Comparison of ENCODE assay signal across 8 cellular contexts in genomic region chr16:85799497-85800320, GRCh38. TPM values are rescaled to one million over a fixed set of nuclear protein-coding genes. Genes with fewer than 3 reads are reported as not detected.
DNase-seq lines count a peak whose midpoint lies in the region; ATAC-seq, FAIRE-seq and TF ChIP-seq lines count a peak whose summit lies in the region.

Gene COX4I1, plus strand, starts transcription at chr16:85799695. Its CDS starts 1,511 bp downstream, at chr16:85801206.
Gene EMC8, minus strand, starts transcription at chr16:85799544. Its CDS starts 249 bp downstream, at chr16:85799295.

- DNase-seq in NCI-H1417 (lab: John Stamatoyannopoulos, UW) (peak; percentile 89 to 93 (median 92)), SW 1271 (lab: John Stamatoyannopoulos, UW) (peak; percentile 68 to 88), Right ventricle myocardium superior (peak; percentile 98), pancreas (peak; percentile 94 to 99 (median 96)), thyroid gland (peak; percentile 95 to 97)
- DNase-seq in activated naive CD8-positive, alpha-beta T cell treated with anti-CD3 and anti-CD28 coated beads, Interleukin-2, amount 50 U/mL, for 16 hours (ENCODE audit: low read depth, low spot score), result peak; percentile 83

- H3K9me3 ChIP-seq in pancreas, result no peaks in the 10 kb centered on the region
- no peaks in the 10 kb centered on the region for H3K9me3 ChIP-seq in thyroid gland

- FAIRE-seq in pancreas (lab: Jason Lieb, UNC), result no peak

- ATAC-seq in HG02763 (IDR thresholded peaks at IDR 0.05; ENCODE audit: unreplicated experiment) (peak; percentile 74), Right ventricle myocardium superior (ENCODE audit: poor library complexity) (peak; percentile 99), pancreas (peak; percentile 96 to 98 (median 97))

- H3K4me1 ChIP-seq in pancreas (peaks cover 8 to 21% (median 18%) of the 10 kb centered on the region in 3 donors), thyroid gland (peaks cover 20 to 24% of the 10 kb centered on the region in 2 donors)

- WGBS in pancreas, 2 donors, result 0 to 1% methylated on average over 66 to 87 of the region's 87 CpGs
- WGBS in thyroid gland, 2 donors, result 0 to 1% methylated on average over 3 to 13 of the region's 87 CpGs

- H3K4me3 ChIP-seq in GM12875 (ENCODE audit: low read depth, low read length) (peak within 1 kb of the TSS; percentile 95), pancreas (peak within 1 kb of the TSS; percentile 79 to 99 (median 88)), thyroid gland (replicated peaks in 1 of 3) (peak within 1 kb of the TSS; percentile 86 to 99 (median 87))

- H3K27ac ChIP-seq in pancreas (peak within 1 kb of the TSS; percentile 72 to 86 (median 78)), thyroid gland (peak within 1 kb of the TSS; percentile 62 to 85 (median 78))

- H3K36me3 ChIP-seq in pancreas (peaks cover 0 to 29% (median 6%) of the 10 kb centered on the region in 3 donors), thyroid gland (peaks cover 24 to 28% of the 10 kb centered on the region in 2 donors)

- TF ChIP-seq CTCF in GM12875 (IDR thresholded peaks at IDR 0.05; ENCODE audit: borderline replicate concordance, insufficient read depth, low read depth, low read length) (no peak), pancreas (IDR thresholded peaks at IDR 0.05) (no peak), thyroid gland (IDR thresholded peaks at IDR 0.05) (peak in 1 of 6 experiments; percentile 6)

- H3K27me3 ChIP-seq in pancreas (no peaks in the 10 kb centered on the region), thyroid gland (no peaks in the 10 kb centered on the region)

- TF ChIP-seq POLR2A in thyroid gland (IDR thresholded peaks at IDR 0.05), result peak in 1 of 2 donors; percentile 78

- intact Hi-C loops in Right ventricle myocardium superior (cut with DNase I), result no loop called here
- intact Hi-C loops in pancreas (cut with DNase I), result no loop called here
- intact Hi-C loops in thyroid gland (cut with DNase I), result no loop called here

RNA-seq across cellular contexts. Expression of gene COX4I1, which starts in this region (rescaled TPM):
- total RNA-seq in Right ventricle myocardium superior, result 2,159 TPM
- 100 to 1,000 TPM; 198 to 270 (median 257) TPM for total RNA-seq in pancreas
- 100 to 1,000 TPM; 428 to 510 TPM for polyA plus RNA-seq in pancreas
- 100 to 1,000 TPM; 516 to 726 (median 632) TPM for total RNA-seq in thyroid gland

RNA-seq across cellular contexts. Expression of gene EMC8, which starts in this region (rescaled TPM):
- total RNA-seq in Right ventricle myocardium superior (21.8 TPM), pancreas (10 to 100 TPM in 3 of 6 donors, 1 to 10 TPM in 3; 6.8 to 13.6 (median 9.7) TPM), thyroid gland (10 to 100 TPM; 23.4 to 53.6 (median 41.7) TPM)
- polyA plus RNA-seq in pancreas, result 10 to 100 TPM in 1 of 2 donors, 1 to 10 TPM in 1; 9.5 to 14.2 TPM

Comparison
In these comparisons a context has a peak if more than half of its experiments do, and no peak if none do; other contexts are left out.
1. Peak in every context shown above with its lines: DNase-seq, ATAC-seq, H3K4me3 ChIP-seq and H3K27ac ChIP-seq.